Comparison of ENCODE assay signal across 20 cellular contexts in the genomic region with DNA sequence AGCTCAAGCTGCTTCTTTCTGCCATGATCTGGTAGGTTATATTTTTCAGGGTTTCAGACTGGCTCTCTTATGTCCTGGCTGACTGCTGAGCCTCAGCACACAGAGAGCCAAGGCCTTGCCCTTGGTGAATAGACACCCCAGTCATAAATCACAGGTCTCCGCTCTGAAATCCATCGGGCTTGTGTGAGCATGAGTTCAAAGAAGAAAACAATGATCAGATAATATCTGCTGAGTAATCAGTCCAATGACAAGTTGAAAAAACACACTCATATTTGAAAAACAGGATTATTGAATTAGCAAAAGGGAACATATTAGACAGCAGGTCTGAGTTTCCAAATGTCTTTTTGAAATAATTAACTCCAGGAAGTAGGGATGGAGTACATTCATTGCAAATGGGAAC. TPM values are rescaled to one million over a fixed set of nuclear protein-coding genes. Genes with fewer than 3 reads are reported as not detected.
DNase-seq lines count a peak whose midpoint lies in the region; ATAC-seq and TF ChIP-seq lines count a peak whose summit lies in the region.
"Had no signal": no experiment of that assay in that cellular context is flagged by ENCODE, and none has a peak within 500 bp of the region (broad histone marks: within the 10 kb centered on the region; RNA-seq: fewer than 3 reads in every experiment).

No MANE protein-coding gene starts in this region.

- H3K4me1 ChIP-seq in esophagus (ENCODE audit: control insufficient read depth in 2 of 2, insufficient read depth in 2 of 2, low read length in 1 of 2), result no peaks in the 10 kb centered on the region
- H3K4me1 ChIP-seq in prostate gland (replicated peaks), result no peaks in the 10 kb centered on the region

- in situ Hi-C loops in G401 (cut with HindIII; ENCODE audit: low sequenced_read_pairs), result no loop called here

- H3K27ac Mint-ChIP-seq in activated T-cell treated with anti-CD3 and anti-CD28 coated beads, Interleukin-2, amount 50 U/mL, for 72 hours, result no peak overlapping the region
- H3K27ac Mint-ChIP-seq: B cell; CD8-positive, alpha-beta T cell had no signal

- no peak overlapping the region for H3K4me3 ChIP-seq in esophagus (ENCODE audit: low read depth in 1 of 2, low read length in 2 of 2)
- no peak overlapping the region for H3K4me3 ChIP-seq in prostate gland
- H3K4me3 ChIP-seq: GM23248 had no signal

- no peak for TF ChIP-seq CTCF in prostate gland (IDR thresholded peaks at IDR 0.05)

- no peak overlapping the region for H3K4me3 Mint-ChIP-seq in activated T-cell treated with anti-CD3 and anti-CD28 coated beads, Interleukin-2, amount 50 U/mL, for 72 hours
- H3K4me3 Mint-ChIP-seq: B cell; CD8-positive, alpha-beta T cell had no signal

- ATAC-seq in activated T-cell treated with anti-CD3 and anti-CD28 coated beads, Interleukin-2, amount 50 U/mL, for 72 hours (replicated peaks in 1 of 2), result no peak
- ATAC-seq: CD8-positive, alpha-beta T cell; HCT116 had no signal

- H3K9me3 Mint-ChIP-seq in activated T-cell treated with anti-CD3 and anti-CD28 coated beads, Interleukin-2, amount 50 U/mL, for 72 hours, result no peaks in the 10 kb centered on the region
- H3K9me3 Mint-ChIP-seq: CD8-positive, alpha-beta T cell had no signal

- H3K36me3 Mint-ChIP-seq in activated T-cell treated with anti-CD3 and anti-CD28 coated beads, Interleukin-2, amount 50 U/mL, for 72 hours (ENCODE audit: insufficient read depth in 2 of 2), result no peaks in the 10 kb centered on the region
- H3K36me3 Mint-ChIP-seq: CD8-positive, alpha-beta T cell had no signal

- no peaks in the 10 kb centered on the region for H3K27me3 ChIP-seq in esophagus (ENCODE audit: control insufficient read depth in 1 of 2, insufficient read depth in 2 of 2, low read length in 2 of 2)
- H3K27me3 ChIP-seq in prostate gland (replicated peaks; ENCODE audit: insufficient read depth), result no peaks in the 10 kb centered on the region

- peak; percentile 11 for DNase-seq in G401 (ENCODE audit: low spot score)
- DNase-seq in SK-N-DZ (ENCODE audit: low spot score), result peak; percentile 99
- DNase-seq in prostate gland (ENCODE audit: low spot score), result peak; percentile 16
- no peak for DNase-seq in UCSD-AML1 (lab: John Stamatoyannopoulos, UW; ENCODE audit: unreplicated experiment)
- no peak for DNase-seq in NCI-H1436 (lab: John Stamatoyannopoulos, UW)
- no peak for DNase-seq in CD1c-positive myeloid dendritic cell (ENCODE audit: extremely low spot score)
- DNase-seq in activated T-cell treated with anti-CD3 and anti-CD28 coated beads, Interleukin-2, amount 50 U/mL, for 72 hours, result no peak
- DNase-seq: CD8-positive, alpha-beta T cell; DND-41; GDM1; GM23248; MV-4-11; NCI-H1417 treated with DMSO at 0.1 percent for 48 hours; NCI-H2029; NCI-H2171; NCI-H774; SHP77 treated with DMSO at 0.1 percent for 48 hours had no signal

- H3K27ac ChIP-seq in esophagus (ENCODE audit: low read depth in 2 of 2, low read length in 1 of 2) (peak overlapping the region; percentile 62 to 85), prostate gland (no peak overlapping the region)
- H3K27ac ChIP-seq: GM23248 had no signal

- TF ChIP-seq POLR2A in prostate gland (IDR thresholded peaks at IDR 0.05), result no peak

- H3K4me1 Mint-ChIP-seq in activated T-cell treated with anti-CD3 and anti-CD28 coated beads, Interleukin-2, amount 50 U/mL, for 72 hours (ENCODE audit: low read depth), result no peaks in the 10 kb centered on the region
- H3K4me1 Mint-ChIP-seq: B cell had no signal

- peaks cover 14% of the 10 kb centered on the region for H3K27me3 Mint-ChIP-seq in activated T-cell treated with anti-CD3 and anti-CD28 coated beads, Interleukin-2, amount 50 U/mL, for 72 hours (ENCODE audit: low read depth)

- intact Hi-C loops in prostate gland (cut with DNase I), result no loop called here

- WGBS in esophagus, 2 donors, result 39 to 41% methylated on average over 2 of the region's 2 CpGs
- WGBS in prostate gland, result 26% methylated on average over 2 of the region's 2 CpGs

- H3K36me3 ChIP-seq in esophagus (ENCODE audit: control insufficient read depth in 2 of 2, insufficient read depth in 2 of 2, low read length in 1 of 2), result no peaks in the 10 kb centered on the region
- H3K36me3 ChIP-seq in prostate gland, result no peaks in the 10 kb centered on the region

- no peaks in the 10 kb centered on the region for H3K9me3 ChIP-seq in esophagus (ENCODE audit: control insufficient read depth in 2 of 2, insufficient read depth in 1 of 2, low read depth in 1 of 2, low read length in 1 of 2)
- H3K9me3 ChIP-seq in prostate gland, result no peaks in the 10 kb centered on the region

RNA-seq across cellular contexts. Expression of gene NDRG4, which starts 51.1 kb away (rescaled TPM):
- total RNA-seq in G401 (2014; rRNA removed; shearing (Covaris generic)), result 9.5 and 11.8 TPM in 2 replicates
- polyA plus RNA-seq in SK-N-DZ (2014; cell fraction: cytosol; rRNA removed), result 142 and 156 TPM in 2 replicates
- 256 and 322 TPM in 2 replicates for polyA plus RNA-seq in SK-N-DZ (2014; cell fraction: nucleus; rRNA removed)
- 10 to 100 TPM; 12.0 to 26.9 TPM for polyA plus RNA-seq in esophagus
- 100 to 1,000 TPM in 1 of 2 donors, 10 to 100 TPM in 1; 13.4 to 359 TPM for total RNA-seq in prostate gland
- 1 to 10 TPM; 5.2 TPM for total RNA-seq in activated T-cell treated with anti-CD3 and anti-CD28 coated beads, Interleukin-2, amount 50 U/mL, for 72 hours
- total RNA-seq: CD8-positive, alpha-beta T cell had no signal

RNA-seq across cellular contexts. Expression of gene GINS3, which starts 56.6 kb away (rescaled TPM):
- 9.9 and 10.8 TPM in 2 replicates for total RNA-seq in G401 (2014; rRNA removed; shearing (Covaris generic))
- polyA plus RNA-seq in SK-N-DZ (2014; cell fraction: cytosol; rRNA removed), result 32.9 and 35.8 TPM in 2 replicates
- polyA plus RNA-seq in SK-N-DZ (2014; cell fraction: nucleus; rRNA removed), result 22.8 and 24.5 TPM in 2 replicates
- 1 to 10 TPM; 8.6 to 9.3 TPM for polyA plus RNA-seq in esophagus
- 1 to 10 TPM; 5.1 to 8.9 TPM for total RNA-seq in prostate gland
- total RNA-seq in activated T-cell treated with anti-CD3 and anti-CD28 coated beads, Interleukin-2, amount 50 U/mL, for 72 hours, result 10 to 100 TPM; 18.1 to 23.9 TPM

Comparison
In these comparisons a context has a peak if more than half of its experiments do, and no peak if none do; other contexts are left out.
1. DNase-seq: peak in G401 (single experiment), SK-N-DZ (single experiment) and prostate gland (single experiment); none in UCSD-AML1 (single experiment), NCI-H1436 (single experiment), CD1c-positive myeloid dendritic cell (single experiment) and activated T-cell treated with anti-CD3 and anti-CD28 coated beads, Interleukin-2, amount 50 U/mL, for 72 hours (0 of 2).
2. H3K27ac ChIP-seq: peak in esophagus (2 of 2); none in prostate gland (0 of 2).